Comparison of ENCODE assay signal across 22 cellular contexts in genomic region chr5:56066931-56067450, GRCh38.
DNase-seq lines count a peak whose midpoint lies in the region; ATAC-seq, FAIRE-seq and TF ChIP-seq lines count a peak whose summit lies in the region.
"Had no signal": no experiment of that assay in that cellular context is flagged by ENCODE, and none has a peak within 500 bp of the region (broad histone marks: within the 10 kb centered on the region; RNA-seq: fewer than 3 reads in every experiment).

No MANE protein-coding gene starts in this region.

- CTCF ChIA-PET in CD4-positive, alpha-beta T cell (lab: Charles Lee) = interaction anchor here (0.8 kb wide), 1 partner anchor 77 kb away, joined by 3 read pairs; no protein-coding TSS in a partner anchor
- CTCF ChIA-PET in endothelial cell of umbilical vein (lab: Charles Lee) = interaction anchor here (1.1 to 1.7 kb wide), 2 partner anchors 17 to 19 kb away, joined by 3 to 4 read pairs; no protein-coding TSS in a partner anchor

- H2AFZ ChIP-seq in endothelial cell of umbilical vein (ENCODE audit: low read depth, low read length) (peak overlapping the region; percentile 59), osteoblast (ENCODE audit: low read length) (no peak overlapping the region)

- no peaks in the 10 kb centered on the region for H3K36me3 Mint-ChIP-seq in CD4-positive, CD25-positive, alpha-beta regulatory T cell
- peaks cover 4% of the 10 kb centered on the region for H3K36me3 Mint-ChIP-seq in CD4-positive, alpha-beta T cell (ENCODE audit: low read depth)
- H3K36me3 Mint-ChIP-seq: CD8-positive, alpha-beta T cell; IgD-negative memory B cell had no signal

- dilution Hi-C loops in endothelial cell of umbilical vein (cut with MboI; ENCODE audit: extremely low pct_ligation_motif_present, low sequenced_read_pairs) = no loop called here

- H3K9me1 ChIP-seq in endothelial cell of umbilical vein (replicated peaks; ENCODE audit: control insufficient read depth, extremely low read depth, insufficient read depth, low read length) = no peaks in the 10 kb centered on the region

- no peak overlapping the region for H3K9ac ChIP-seq in endothelial cell of umbilical vein (replicated peaks; ENCODE audit: extremely low read depth, insufficient read depth, low read length)

- no peaks in the 10 kb centered on the region for H4K20me1 ChIP-seq in endothelial cell of umbilical vein (replicated peaks; ENCODE audit: control insufficient read depth, extremely low read depth, insufficient read depth, low read length)
- H4K20me1 ChIP-seq in osteoblast (ENCODE audit: insufficient read depth, low read length) = no peaks in the 10 kb centered on the region

- no peak for ATAC-seq in CD4-positive, CD25-positive, alpha-beta regulatory T cell (ENCODE audit: low read depth in 2 of 2)
- no peak for ATAC-seq in CD4-positive, alpha-beta T cell (ENCODE audit: poor library complexity)
- ATAC-seq: CD8-positive, alpha-beta T cell; GM12878; HCT116 had no signal

- no peaks in the 10 kb centered on the region for H3K79me2 ChIP-seq in endothelial cell of umbilical vein (ENCODE audit: control insufficient read depth, insufficient read depth, low read length)
- no peaks in the 10 kb centered on the region for H3K79me2 ChIP-seq in osteoblast (ENCODE audit: insufficient read depth, low read length)

- no peak overlapping the region for H3K4me3 ChIP-seq in CD4-positive, CD25-positive, alpha-beta regulatory T cell (ENCODE audit: low read depth, low read length)
- H3K4me3 ChIP-seq in endothelial cell of umbilical vein (replicated peaks in 1 of 3; ENCODE audit: insufficient read depth in 1 of 3, low read depth in 1 of 3, low read length in 3 of 3) = no peak overlapping the region
- no peak overlapping the region for H3K4me3 ChIP-seq in osteoblast (ENCODE audit: insufficient read depth, low read length)
- no peak overlapping the region for H3K4me3 ChIP-seq in BE2C (ENCODE audit: low read depth, low read length)
- H3K4me3 ChIP-seq: GM12878 had no signal

- DNase-seq in CD4-positive, CD25-positive, alpha-beta regulatory T cell = no peak
- no peak for DNase-seq in CD4-positive, alpha-beta T cell
- DNase-seq in endothelial cell of umbilical vein (ENCODE audit: low read depth, low spot score) (no peak), osteoblast (ENCODE audit: insufficient read length, low spot score, missing footprints) (peak; percentile 15), BE2C (no peak), kidney glomerular epithelial cell (lab: John Stamatoyannopoulos, UW) (no peak)
- DNase-seq in NK-92 treated with Interleukin-12 subunit alpha and Interleukin-12 subunit beta, amount 100 ng/mL, for 24 hours (lab: John Stamatoyannopoulos, UW) = no peak
- DNase-seq: ACHN; CD8-positive, alpha-beta T cell; DMS 273 treated with DMSO at 0.1 percent for 48 hours; DMS53; DND-41; EL; GOT3; H7; HFFc6 had no signal

- no peak overlapping the region for H3K4me3 Mint-ChIP-seq in CD4-positive, CD25-positive, alpha-beta regulatory T cell
- no peak overlapping the region for H3K4me3 Mint-ChIP-seq in CD4-positive, alpha-beta T cell
- H3K4me3 Mint-ChIP-seq: CD8-positive, alpha-beta T cell; HFFc6 had no signal

- FAIRE-seq in endothelial cell of umbilical vein (lab: Jason Lieb, UNC) = no peak
- FAIRE-seq: A204.1, GM12878, HTR-8/SVneo had no signal

- peak overlapping the region in 2 of 3 donors; percentile 54 to 67 for H3K27ac Mint-ChIP-seq in CD4-positive, CD25-positive, alpha-beta regulatory T cell
- H3K27ac Mint-ChIP-seq in CD4-positive, alpha-beta T cell = peak overlapping the region; percentile 72
- H3K27ac Mint-ChIP-seq: CD8-positive, alpha-beta T cell; HFFc6; IgD-negative memory B cell had no signal

- TF ChIP-seq CTCF in CD4-positive, alpha-beta T cell (IDR thresholded peaks at IDR 0.05) = no peak
- TF ChIP-seq CTCF in endothelial cell of umbilical vein (IDR thresholded peaks at IDR 0.05; ENCODE audit: extremely low read depth in 1 of 2, insufficient read depth in 1 of 2, low read depth in 1 of 2, low read length in 2 of 2) (no peak), osteoblast (IDR thresholded peaks at IDR 0.05; ENCODE audit: extremely low read depth, low read depth, low read length) (no peak), BE2C (IDR thresholded peaks at IDR 0.05; ENCODE audit: low read depth, low read length) (no peak)

- peaks cover 26% of the 10 kb centered on the region for H3K4me1 ChIP-seq in CD4-positive, CD25-positive, alpha-beta regulatory T cell (ENCODE audit: control insufficient read depth, insufficient read depth, low read length, poor library complexity, severe bottlenecking)
- H3K4me1 ChIP-seq in endothelial cell of umbilical vein (ENCODE audit: control insufficient read depth, extremely low read depth, insufficient read depth, low read length) (peaks cover 22% of the 10 kb centered on the region), osteoblast (ENCODE audit: insufficient read depth, low read length) (peaks cover 6% of the 10 kb centered on the region), BE2C (no peaks in the 10 kb centered on the region)

- peaks cover 0 to 1% (median 0%) of the 10 kb centered on the region in 7 donors for H3K9me3 Mint-ChIP-seq in CD4-positive, CD25-positive, alpha-beta regulatory T cell
- H3K9me3 Mint-ChIP-seq in CD4-positive, alpha-beta T cell = no peaks in the 10 kb centered on the region
- H3K9me3 Mint-ChIP-seq: CD8-positive, alpha-beta T cell; HFFc6; IgD-negative memory B cell had no signal

- POLR2A ChIA-PET in CD4-positive, alpha-beta T cell (lab: Charles Lee) = interaction anchor here (1.0 kb wide), 1 partner anchor 9 kb away, joined by 3 read pairs; no protein-coding TSS in a partner anchor
- POLR2A ChIA-PET in endothelial cell of umbilical vein (lab: Charles Lee) = no interaction called here

- peaks cover 15 to 66% (median 40%) of the 10 kb centered on the region in 4 donors for H3K4me1 Mint-ChIP-seq in CD4-positive, CD25-positive, alpha-beta regulatory T cell
- peaks cover 69% of the 10 kb centered on the region for H3K4me1 Mint-ChIP-seq in CD4-positive, alpha-beta T cell (ENCODE audit: low read depth)

- no peaks in the 10 kb centered on the region for H3K27me3 Mint-ChIP-seq in CD4-positive, CD25-positive, alpha-beta regulatory T cell
- H3K27me3 Mint-ChIP-seq in CD4-positive, alpha-beta T cell = no peaks in the 10 kb centered on the region
- H3K27me3 Mint-ChIP-seq: IgD-negative memory B cell had no signal

- intact Hi-C loops in CD4-positive, alpha-beta T cell (cut with DNase I, micrococcal nuclease) = loop anchor here in 1 of 2 experiments (5.0 kb wide), 2 partner anchors 40 to 70 kb away; no protein-coding TSS in a partner anchor
- intact Hi-C loops in endothelial cell of umbilical vein (cut with micrococcal nuclease) = no loop called here

- no peak for TF ChIP-seq POLR2A in endothelial cell of umbilical vein (IDR thresholded peaks at IDR 0.05; ENCODE audit: low read depth, low read length)

- no peaks in the 10 kb centered on the region for H3K36me3 ChIP-seq in CD4-positive, CD25-positive, alpha-beta regulatory T cell (ENCODE audit: control insufficient read depth, insufficient read depth, low read length)
- H3K36me3 ChIP-seq in endothelial cell of umbilical vein (ENCODE audit: control insufficient read depth in 2 of 2, extremely low read depth in 1 of 2, insufficient read depth in 2 of 2, low read length in 2 of 2) (no peaks in the 10 kb centered on the region), osteoblast (ENCODE audit: insufficient read depth, low read length) (no peaks in the 10 kb centered on the region), BE2C (no peaks in the 10 kb centered on the region)

- no peak overlapping the region for H3K27ac ChIP-seq in CD4-positive, CD25-positive, alpha-beta regulatory T cell (ENCODE audit: insufficient read depth, low read length, poor library complexity, severe bottlenecking)
- no peak overlapping the region for H3K27ac ChIP-seq in CD4-positive, alpha-beta T cell (ENCODE audit: low read depth, low read length)
- H3K27ac ChIP-seq in endothelial cell of umbilical vein (ENCODE audit: insufficient read depth, low read depth, low read length) (no peak overlapping the region), osteoblast (ENCODE audit: low read depth, low read length) (no peak overlapping the region)
- H3K27ac ChIP-seq: C4-2B had no signal

- no peaks in the 10 kb centered on the region for H3K9me3 ChIP-seq in CD4-positive, CD25-positive, alpha-beta regulatory T cell (ENCODE audit: control insufficient read depth in 2 of 2, low read length in 2 of 2)
- no peaks in the 10 kb centered on the region for H3K9me3 ChIP-seq in CD4-positive, alpha-beta T cell (ENCODE audit: control insufficient read depth, low read length)
- H3K9me3 ChIP-seq in endothelial cell of umbilical vein (replicated peaks; ENCODE audit: control insufficient read depth, insufficient read depth, low read length) = no peaks in the 10 kb centered on the region
- H3K9me3 ChIP-seq in osteoblast (ENCODE audit: low read depth, low read length) = no peaks in the 10 kb centered on the region
- H3K9me3 ChIP-seq in BE2C = no peaks in the 10 kb centered on the region

- no TSS peak for BruUV-seq in endothelial cell of umbilical vein (replicated peaks; lab: Mats Ljungman, UMichigan)

- H3K4me2 ChIP-seq in endothelial cell of umbilical vein (ENCODE audit: insufficient read depth, low read length) = no peak overlapping the region
- H3K4me2 ChIP-seq in osteoblast (ENCODE audit: insufficient read depth, low read length) = no peak overlapping the region

- H3K27me3 ChIP-seq in CD4-positive, CD25-positive, alpha-beta regulatory T cell (ENCODE audit: control insufficient read depth, insufficient read depth, low read length) = no peaks in the 10 kb centered on the region
- no peaks in the 10 kb centered on the region for H3K27me3 ChIP-seq in CD4-positive, alpha-beta T cell (ENCODE audit: control insufficient read depth, insufficient read depth, low read length)
- H3K27me3 ChIP-seq in endothelial cell of umbilical vein (ENCODE audit: control insufficient read depth in 2 of 2, insufficient read depth in 2 of 2, low read length in 2 of 2) (no peaks in the 10 kb centered on the region), osteoblast (ENCODE audit: insufficient read depth, low read length) (no peaks in the 10 kb centered on the region), BE2C (no peaks in the 10 kb centered on the region)

TF ChIP-seq in endothelial cell of umbilical vein, 7 proteins besides CTCF, POLR2A, EP300 and RAD21 (continues in another document):
- TF ChIP-seq GATA2 (IDR thresholded peaks at IDR 0.05; ENCODE audit: insufficient read depth, insufficient read length, low read depth, low read length) (no peak), JUN (IDR thresholded peaks at IDR 0.05; ENCODE audit: borderline replicate concordance, insufficient read depth, insufficient read length, low read depth) (no peak), MYC (IDR thresholded peaks at IDR 0.05; ENCODE audit: low read depth, low read length) (no peak), EZH2 (IDR thresholded peaks at IDR 0.05; ENCODE audit: borderline replicate concordance, low read depth, low read length, severe bottlenecking) (no peak), FOS (IDR thresholded peaks at IDR 0.05; ENCODE audit: borderline replicate concordance, insufficient read depth, low read length) (no peak), MAX (IDR thresholded peaks at IDR 0.05; ENCODE audit: insufficient read depth, insufficient read length) (no peak)
